Comparison of ENCODE assay signal across 8 cellular contexts in the genomic region with DNA sequence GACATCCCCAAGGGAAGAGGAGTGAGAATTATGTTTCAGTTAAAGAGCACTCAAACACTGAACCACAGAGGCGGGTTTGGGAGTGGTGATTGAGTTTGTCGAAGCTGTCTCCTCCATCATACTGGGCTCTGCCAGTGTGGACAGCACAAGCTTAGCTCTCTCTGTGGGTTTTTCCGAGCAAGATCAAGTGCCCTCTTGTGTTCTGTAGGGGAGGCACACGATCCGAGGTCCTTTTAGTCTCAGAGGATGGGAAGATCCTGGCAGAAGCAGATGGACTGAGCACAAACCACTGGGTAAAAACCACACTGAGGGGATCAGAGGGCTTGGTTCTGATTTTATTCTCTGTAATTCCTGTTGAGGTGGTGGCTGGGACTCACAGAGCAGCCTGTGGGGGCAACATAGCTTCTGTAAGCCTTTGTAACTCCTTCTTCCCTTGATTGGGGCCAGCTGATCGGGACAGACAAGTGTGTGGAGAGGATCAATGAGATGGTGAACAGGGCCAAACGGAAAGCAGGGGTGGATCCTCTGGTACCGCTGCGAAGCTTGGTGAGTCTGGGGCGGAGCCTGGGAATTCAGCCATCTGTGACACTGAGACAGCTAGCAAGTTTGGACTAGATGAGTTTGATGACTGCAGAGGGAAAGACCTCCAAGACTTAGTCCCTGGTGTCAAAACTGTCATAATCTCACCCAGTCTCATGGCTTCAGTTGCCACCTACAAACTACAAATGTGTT. TPM values are rescaled to one million over a fixed set of nuclear protein-coding genes. Genes with fewer than 3 reads are reported as not detected.
A peak's percentile ranks its signal among the peaks of the same experiment; 100 is the strongest.
DNase-seq lines count a peak whose midpoint lies in the region; ATAC-seq and TF ChIP-seq lines count a peak whose summit lies in the region.

No MANE protein-coding gene starts in this region.

- H3K4me3 Mint-ChIP-seq in activated T-cell treated with anti-CD3 and anti-CD28 coated beads, Interleukin-2, amount 50 U/mL, for 72 hours, result peak overlapping the region; percentile 89 to 91

- peak overlapping the region; percentile 15 to 41 for H3K27ac ChIP-seq in breast epithelium

- H3K4me3 ChIP-seq in breast epithelium (peak overlapping the region in 1 of 3 donors; percentile 3), mononuclear cell (ENCODE audit: low read length) (peak overlapping the region; percentile 82)

- H3K27ac Mint-ChIP-seq in activated T-cell treated with anti-CD3 and anti-CD28 coated beads, Interleukin-2, amount 50 U/mL, for 72 hours, result no peak overlapping the region

- peaks cover 68% of the 10 kb centered on the region for H3K4me1 Mint-ChIP-seq in activated T-cell treated with anti-CD3 and anti-CD28 coated beads, Interleukin-2, amount 50 U/mL, for 72 hours (ENCODE audit: low read depth)

- no peaks in the 10 kb centered on the region for H3K36me3 ChIP-seq in breast epithelium

- intact Hi-C loops in breast epithelium (cut with DNase I; ENCODE audit: low total_unique reads), result no loop called here

- ATAC-seq in activated T-cell treated with anti-CD3 and anti-CD28 coated beads, Interleukin-2, amount 50 U/mL, for 72 hours (replicated peaks in 1 of 2), result no peak
- no peak for ATAC-seq in GM21717 (IDR thresholded peaks at IDR 0.05; ENCODE audit: unreplicated experiment)

- H3K4me1 ChIP-seq in breast epithelium (peaks cover 11 to 30% of the 10 kb centered on the region in 2 donors), mononuclear cell (ENCODE audit: insufficient read depth, low read length) (peaks cover 90% of the 10 kb centered on the region)

- no peak for TF ChIP-seq POLR2A in breast epithelium (IDR thresholded peaks at IDR 0.05)

- TF ChIP-seq CTCF in breast epithelium (IDR thresholded peaks at IDR 0.05), result no peak

- no peaks in the 10 kb centered on the region for H3K27me3 Mint-ChIP-seq in activated T-cell treated with anti-CD3 and anti-CD28 coated beads, Interleukin-2, amount 50 U/mL, for 72 hours (ENCODE audit: low read depth)

- H3K27me3 ChIP-seq in breast epithelium (no peaks in the 10 kb centered on the region), mononuclear cell (ENCODE audit: insufficient read depth, low read length) (no peaks in the 10 kb centered on the region)

- peaks cover 5 to 10% of the 10 kb centered on the region in 2 donors for H3K36me3 Mint-ChIP-seq in activated T-cell treated with anti-CD3 and anti-CD28 coated beads, Interleukin-2, amount 50 U/mL, for 72 hours (ENCODE audit: insufficient read depth in 2 of 2)

- no peaks in the 10 kb centered on the region for H3K9me3 Mint-ChIP-seq in activated T-cell treated with anti-CD3 and anti-CD28 coated beads, Interleukin-2, amount 50 U/mL, for 72 hours

- H3K9me3 ChIP-seq in breast epithelium (no peaks in the 10 kb centered on the region), mononuclear cell (ENCODE audit: low read depth, low read length) (no peaks in the 10 kb centered on the region)

- DNase-seq in activated T-cell treated with anti-CD3 and anti-CD28 coated beads, Interleukin-2, amount 50 U/mL, for 72 hours, result no peak
- no peak for DNase-seq in activated T-cell treated with anti-CD3 and anti-CD28 coated beads for 4 hours
- peak; percentile 15 for DNase-seq in NCI-H187 treated with DMSO at 0.1 percent for 48 hours (lab: John Stamatoyannopoulos, UW)
- DNase-seq in breast epithelium (ENCODE audit: low spot score in 2 of 2), result no peak
- DNase-seq in KG1 (lab: John Stamatoyannopoulos, UW), result no peak
- no peak for DNase-seq in stimulated activated CD4-positive, alpha-beta T cell treated with anti-CD3 and anti-CD28 coated beads, Interleukin-2, amount 100 ng/mL, for 24 hours

RNA-seq across cellular contexts. Expression of a gene that starts 2.0 kb away (rescaled TPM):
- total RNA-seq in activated T-cell treated with anti-CD3 and anti-CD28 coated beads, Interleukin-2, amount 50 U/mL, for 72 hours, result 10 to 100 TPM; 51.3 to 53.8 TPM
- total RNA-seq in breast epithelium (100 to 1,000 TPM in 1 of 3 donors, 10 to 100 TPM in 2; 71.5 to 115 (median 75.1) TPM), mononuclear cell (25.7 TPM)

RNA-seq across cellular contexts. Expression of a gene that starts 59.6 kb away (rescaled TPM):
- 10 to 100 TPM; 20.8 to 31.8 TPM for total RNA-seq in activated T-cell treated with anti-CD3 and anti-CD28 coated beads, Interleukin-2, amount 50 U/mL, for 72 hours
- 10 to 100 TPM; 16.0 to 33.8 (median 27.5) TPM for total RNA-seq in breast epithelium
- 6.8 TPM for total RNA-seq in mononuclear cell

RNA-seq across cellular contexts. Expression of a gene that starts 60.0 kb away (rescaled TPM):
- 10 to 100 TPM; 35.0 to 35.8 TPM for total RNA-seq in activated T-cell treated with anti-CD3 and anti-CD28 coated beads, Interleukin-2, amount 50 U/mL, for 72 hours
- 10 to 100 TPM; 24.8 to 32.1 (median 27.5) TPM for total RNA-seq in breast epithelium
- 21.1 TPM for total RNA-seq in mononuclear cell
